In genomic region chr7:103989200-103989784, GRCh38 we compare ENCODE assay signal across 9 cellular contexts. TPM values are rescaled to one million over a fixed set of nuclear protein-coding genes. Genes with fewer than 3 reads are reported as not detected.
DNase-seq lines count a peak whose midpoint lies in the region; ATAC-seq, FAIRE-seq and TF ChIP-seq lines count a peak whose summit lies in the region.
"Had no signal": no experiment of that assay in that cellular context is flagged by ENCODE, and none has a peak within 500 bp of the region (broad histone marks: within the 10 kb centered on the region; RNA-seq: fewer than 3 reads in every experiment).

Gene RELN, minus strand, starts transcription at chr7:103989658. Its CDS starts 302 bp downstream, at chr7:103989356.

- H3K27ac ChIP-seq in brain microvascular endothelial cell (no peak within 1 kb of the TSS), HepG2 (ENCODE audit: extremely low read length, insufficient read depth, low read length) (peak within 1 kb of the TSS; percentile 87), thoracic aorta (no peak within 1 kb of the TSS)

- CTCF ChIA-PET in HepG2 (lab: Yijun Ruan, JAX; ENCODE audit: low intra/inter-chr PET ratio, low total read pairs), result interaction anchor here (0.7 kb wide), 1 partner anchor 168 kb away, joined by 3 read pairs; no protein-coding TSS in a partner anchor

- BruUV-seq in HepG2 (replicated peaks; lab: Mats Ljungman, UMichigan), result no TSS peak

- H3K4me3 ChIP-seq in brain microvascular endothelial cell (ENCODE audit: low read depth, low read length) (peak within 1 kb of the TSS; percentile 61), HepG2 (replicated peaks in 1 of 3; ENCODE audit: insufficient read depth in 1 of 3, low read depth in 2 of 3, low read length in 3 of 3) (peak within 1 kb of the TSS; percentile 77 to 83 (median 77)), thoracic aorta (peak within 1 kb of the TSS; percentile 67)

- peak within 1 kb of the TSS; percentile 66 for H2AFZ ChIP-seq in HepG2 (ENCODE audit: low read length)

- H3K4me1 ChIP-seq in HepG2 (ENCODE audit: insufficient read depth, low read length), result peaks cover 51% of the 10 kb centered on the region
- H3K4me1 ChIP-seq in thoracic aorta (ENCODE audit: control insufficient read depth in 1 of 2, low read depth in 2 of 2), result peaks cover 0 to 20% of the 10 kb centered on the region in 2 donors

- H4K20me1 ChIP-seq in HepG2 (ENCODE audit: insufficient read depth, low read length), result no peaks in the 10 kb centered on the region; the same call in none of the 2 replicates

- peak; percentile 27 for TF ChIP-seq RAD21 in HepG2 (CRISPR knock-in tag; IDR thresholded peaks at IDR 0.05)

- H3K27me3 ChIP-seq in brain microvascular endothelial cell (replicated peaks) (no peaks in the 10 kb centered on the region), HepG2 (ENCODE audit: control insufficient read depth in 1 of 2, insufficient read depth in 2 of 2, low read length in 2 of 2) (peaks cover 0 to 4% of the 10 kb centered on the region in 2 experiments; a peak in 2 of 5 replicates), thoracic aorta (replicated peaks; ENCODE audit: insufficient read depth) (peaks cover 3% of the 10 kb centered on the region)

- peak; percentile 60 for ATAC-seq in HepG2
- ATAC-seq in thoracic aorta (ENCODE audit: insufficient number of reproducible peaks, low FRiP score, low read depth), result no peak
- ATAC-seq in GM21447 (IDR thresholded peaks at IDR 0.05; ENCODE audit: unreplicated experiment), result no peak
- ATAC-seq in HG03342 (IDR thresholded peaks at IDR 0.05; ENCODE audit: unreplicated experiment), result no peak

- intact Hi-C loops in HepG2 (cut with micrococcal nuclease; ENCODE audit: unreplicated experiment), result loop anchor here (10.0 kb wide), 1 partner anchor 166 kb away; no protein-coding TSS in a partner anchor

- TF ChIP-seq POLR2A in HepG2 (IDR thresholded peaks at IDR 0.05; ENCODE audit: insufficient read depth in 1 of 2, low read depth in 2 of 2, low read length in 2 of 2), result peak in 1 of 2 experiments; percentile 76; a peak in 2 of 4 replicates

- peaks cover 47% of the 10 kb centered on the region for H3K79me2 ChIP-seq in HepG2 (ENCODE audit: insufficient read depth, low read length)

- H3K4me2 ChIP-seq in HepG2 (ENCODE audit: low read depth, low read length), result peak within 1 kb of the TSS; percentile 68

- FAIRE-seq in HepG2 (lab: Jason Lieb, UNC), result no peak
- FAIRE-seq: TTC549 had no signal

- POLR2A ChIA-PET in HepG2 (lab: Yijun Ruan, JAX), result interaction anchor here (0.9 to 2.2 kb wide), 4 partner anchors 35 to 108 kb away, joined by 3 to 10 read pairs (median 6); no protein-coding TSS in a partner anchor

- H3K36me3 ChIP-seq in brain microvascular endothelial cell (replicated peaks), result no peaks in the 10 kb centered on the region
- H3K36me3 ChIP-seq in HepG2 (replicated peaks in 1 of 2; ENCODE audit: control insufficient read depth in 1 of 2, insufficient read depth in 2 of 2, low read length in 2 of 2), result no peaks in the 10 kb centered on the region
- H3K36me3 ChIP-seq in thoracic aorta, result no peaks in the 10 kb centered on the region

- peak within 1 kb of the TSS; percentile 81 for H3K9ac ChIP-seq in HepG2 (ENCODE audit: insufficient read depth, low read depth, low read length)

- DNase-seq in NCI-H2081 (lab: John Stamatoyannopoulos, UW), result peak; percentile 62 to 63
- no peak for DNase-seq in NCI-H2081 treated with DMSO at 0.1 percent for 48 hours (lab: John Stamatoyannopoulos, UW)
- DNase-seq in NCI-H1694 (lab: John Stamatoyannopoulos, UW), result peak; percentile 46
- peak; percentile 7 for DNase-seq in brain microvascular endothelial cell
- DNase-seq in HepG2 (ENCODE audit: low spot score), result peak; percentile 48
- no peak for DNase-seq in thoracic aorta (ENCODE audit: low spot score)

- WGBS in HepG2 (ENCODE audit: low lambda C conversion rate), result 0% methylated on average over 1 of the region's 89 CpGs

- no peak for TF ChIP-seq EP300 in HepG2 (IDR thresholded peaks at IDR 0.05; ENCODE audit: low read depth in 2 of 2, low read length in 2 of 2)
- no peak for TF ChIP-seq EP300 in HepG2 (CRISPR knock-in tag; IDR thresholded peaks at IDR 0.05; ENCODE audit: borderline replicate concordance)

- TF ChIP-seq CTCF in brain microvascular endothelial cell (IDR thresholded peaks at IDR 0.05; ENCODE audit: low read depth, low read length, missing control alignments), result no peak
- no peak for TF ChIP-seq CTCF in HepG2 (CRISPR knock-in tag; IDR thresholded peaks at IDR 0.05)
- no peak for TF ChIP-seq CTCF in thoracic aorta (IDR thresholded peaks at IDR 0.05)

- H3K9me3 ChIP-seq in HepG2 (ENCODE audit: low read length) (no peaks in the 10 kb centered on the region), thoracic aorta (no peaks in the 10 kb centered on the region)

- in situ Hi-C loops in brain microvascular endothelial cell (cut with HindIII; ENCODE audit: low pct_ligation_motif_present, low sequenced_read_pairs) (no loop called here), HepG2 (cut with HindIII; ENCODE audit: extremely low pct_ligation_motif_present, low pct_unique_long_range_greater_than_20kb) (no loop called here)

TF ChIP-seq in HepG2, 621 proteins besides CTCF, POLR2A, EP300 and RAD21 (continues in another document):
- TF ChIP-seq BRCA1 (CRISPR knock-in tag; IDR thresholded peaks at IDR 0.05) (no peak), NR1H2 (CRISPR knock-in tag; IDR thresholded peaks at IDR 0.05; ENCODE audit: borderline replicate concordance, low read depth) (no peak), ZNF629 (CRISPR knock-in tag; conservative IDR thresholded peaks at IDR 0.05) (no peak), PHF8 (CRISPR knock-in tag; IDR thresholded peaks at IDR 0.05) (no peak; the same call in 1 of the 2 replicates), SPEN (CRISPR knock-in tag; IDR thresholded peaks at IDR 0.05; ENCODE audit: low read depth) (0 out of 2 replicates have a peak, but pooled peaks have one; percentile 28), TEAD2 (CRISPR knock-in tag; IDR thresholded peaks at IDR 0.05) (no peak), REPIN1 (CRISPR knock-in tag; IDR thresholded peaks at IDR 0.05; ENCODE audit: borderline replicate concordance, low read depth) (0 out of 2 replicates have a peak, but pooled peaks have one; percentile 11), ZNF207 (IDR thresholded peaks at IDR 0.05; ENCODE audit: borderline replicate concordance) (no peak), SOX6 (IDR thresholded peaks at IDR 0.05) (no peak), SOX6 (CRISPR knock-in tag; IDR thresholded peaks at IDR 0.05) (no peak), PCBP2 (optimal IDR thresholded peaks at IDR 0.05; ENCODE audit: low read depth, low read length, poor library complexity, severe bottlenecking) (no peak), AKAP8 (CRISPR knock-in tag; IDR thresholded peaks at IDR 0.05) (0 out of 2 replicates have a peak, but pooled peaks have one; percentile 38)
- TF ChIP-seq, protein P1, sequence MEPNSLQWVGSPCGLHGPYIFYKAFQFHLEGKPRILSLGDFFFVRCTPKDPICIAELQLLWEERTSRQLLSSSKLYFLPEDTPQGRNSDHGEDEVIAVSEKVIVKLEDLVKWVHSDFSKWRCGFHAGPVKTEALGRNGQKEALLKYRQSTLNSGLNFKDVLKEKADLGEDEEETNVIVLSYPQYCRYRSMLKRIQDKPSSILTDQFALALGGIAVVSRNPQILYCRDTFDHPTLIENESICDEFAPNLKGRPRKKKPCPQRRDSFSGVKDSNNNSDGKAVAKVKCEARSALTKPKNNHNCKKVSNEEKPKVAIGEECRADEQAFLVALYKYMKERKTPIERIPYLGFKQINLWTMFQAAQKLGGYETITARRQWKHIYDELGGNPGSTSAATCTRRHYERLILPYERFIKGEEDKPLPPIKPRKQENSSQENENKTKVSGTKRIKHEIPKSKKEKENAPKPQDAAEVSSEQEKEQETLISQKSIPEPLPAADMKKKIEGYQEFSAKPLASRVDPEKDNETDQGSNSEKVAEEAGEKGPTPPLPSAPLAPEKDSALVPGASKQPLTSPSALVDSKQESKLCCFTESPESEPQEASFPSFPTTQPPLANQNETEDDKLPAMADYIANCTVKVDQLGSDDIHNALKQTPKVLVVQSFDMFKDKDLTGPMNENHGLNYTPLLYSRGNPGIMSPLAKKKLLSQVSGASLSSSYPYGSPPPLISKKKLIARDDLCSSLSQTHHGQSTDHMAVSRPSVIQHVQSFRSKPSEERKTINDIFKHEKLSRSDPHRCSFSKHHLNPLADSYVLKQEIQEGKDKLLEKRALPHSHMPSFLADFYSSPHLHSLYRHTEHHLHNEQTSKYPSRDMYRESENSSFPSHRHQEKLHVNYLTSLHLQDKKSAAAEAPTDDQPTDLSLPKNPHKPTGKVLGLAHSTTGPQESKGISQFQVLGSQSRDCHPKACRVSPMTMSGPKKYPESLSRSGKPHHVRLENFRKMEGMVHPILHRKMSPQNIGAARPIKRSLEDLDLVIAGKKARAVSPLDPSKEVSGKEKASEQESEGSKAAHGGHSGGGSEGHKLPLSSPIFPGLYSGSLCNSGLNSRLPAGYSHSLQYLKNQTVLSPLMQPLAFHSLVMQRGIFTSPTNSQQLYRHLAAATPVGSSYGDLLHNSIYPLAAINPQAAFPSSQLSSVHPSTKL (CRISPR knock-in tag; IDR thresholded peaks at IDR 0.05), result no peak

RNA-seq across cellular contexts. Expression of gene RELN, which starts in this region (rescaled TPM):
- total RNA-seq in HepG2 (2016; rRNA removed; fragmentation: Illumina TruSeq; extraction: Trizol) (215 and 332 TPM in 2 replicates), thoracic aorta (1 to 10 TPM in 1 of 2 donors, under 1 TPM in 1; 0.49 to 5.1 TPM)
- total RNA-seq in HepG2 (2016; cell fraction: cytosol; rRNA removed; fragmentation: Illumina TruSeq; extraction: Trizol; ENCODE audit: low read depth), result 23.9 and 26.0 TPM in 2 replicates
- total RNA-seq in HepG2 (2016; cell fraction: insoluble cytoplasmic fraction; rRNA removed; fragmentation: Illumina TruSeq; extraction: Trizol), result 200 and 312 TPM in 2 replicates
- 56.5 and 64.5 TPM in 2 replicates for total RNA-seq in HepG2 (2016; cell fraction: membrane; rRNA removed; fragmentation: Illumina TruSeq; extraction: Trizol)
- total RNA-seq in HepG2 (2016; cell fraction: nucleus; rRNA removed; fragmentation: Illumina TruSeq; extraction: Trizol), result 458 and 519 TPM in 2 replicates
- polyA plus RNA-seq in HepG2 (2011; rRNA removed), result 286 and 315 TPM in 2 replicates
- 177 and 216 TPM in 2 replicates for polyA plus RNA-seq in HepG2 (2011; cell fraction: cytosol; rRNA removed)
- 111 and 118 TPM in 2 replicates for polyA plus RNA-seq in HepG2 (2011; cell fraction: nucleus; rRNA removed)
- 105 and 145 TPM in 2 replicates for polyA plus RNA-seq in HepG2 (2012)
- polyA plus RNA-seq in HepG2 (2016; cell fraction: cytosol; fragmentation: Illumina TruSeq; extraction: Trizol; ENCODE audit: low read depth), result 15.1 and 19.0 TPM in 2 replicates
- 197 and 206 TPM in 2 replicates for polyA plus RNA-seq in HepG2 (2016; cell fraction: insoluble cytoplasmic fraction; fragmentation: Illumina TruSeq; extraction: Trizol; ENCODE audit: low read depth)
- 34.3 and 38.7 TPM in 2 replicates for polyA plus RNA-seq in HepG2 (2016; cell fraction: membrane; fragmentation: Illumina TruSeq; extraction: Trizol; ENCODE audit: low read depth)
- polyA plus RNA-seq in HepG2 (2016; cell fraction: nucleus; fragmentation: Illumina TruSeq; extraction: Trizol; ENCODE audit: insufficient read depth, low read depth), result 482 and 501 TPM in 2 replicates
- polyA minus RNA-seq in HepG2 (2011; rRNA and poly(A)+ RNA removed; ENCODE audit: low replicate concordance), result 0.56 and 1,033 TPM in 2 replicates
- polyA minus RNA-seq in HepG2 (2011; cell fraction: cytosol; rRNA and poly(A)+ RNA removed), result 328 and 381 TPM in 2 replicates
- polyA minus RNA-seq in HepG2 (2011; cell fraction: nucleus; rRNA and poly(A)+ RNA removed), result 302 and 328 TPM in 2 replicates

Comparison
In these comparisons a context has a peak if more than half of its experiments do, and no peak if none do; other contexts are left out.
1. RNA of gene RELN (total RNA-seq): 23.9 to 519 TPM in HepG2; 0.49 to 5.1 TPM in thoracic aorta; every median in the first group is over 4 times any median in the second.
2. DNase-seq: peak in NCI-H2081 (2 of 2), NCI-H1694 (single experiment), brain microvascular endothelial cell (single experiment) and HepG2 (single experiment); none in NCI-H2081 treated with DMSO at 0.1 percent for 48 hours (single experiment) and thoracic aorta (single experiment).
3. Peak in every context shown above with its lines, with median percentiles within 50 percentile points of each other: H3K4me3 ChIP-seq.